Comparison of ENCODE assay signal across 33 cellular contexts in the genomic region with DNA sequence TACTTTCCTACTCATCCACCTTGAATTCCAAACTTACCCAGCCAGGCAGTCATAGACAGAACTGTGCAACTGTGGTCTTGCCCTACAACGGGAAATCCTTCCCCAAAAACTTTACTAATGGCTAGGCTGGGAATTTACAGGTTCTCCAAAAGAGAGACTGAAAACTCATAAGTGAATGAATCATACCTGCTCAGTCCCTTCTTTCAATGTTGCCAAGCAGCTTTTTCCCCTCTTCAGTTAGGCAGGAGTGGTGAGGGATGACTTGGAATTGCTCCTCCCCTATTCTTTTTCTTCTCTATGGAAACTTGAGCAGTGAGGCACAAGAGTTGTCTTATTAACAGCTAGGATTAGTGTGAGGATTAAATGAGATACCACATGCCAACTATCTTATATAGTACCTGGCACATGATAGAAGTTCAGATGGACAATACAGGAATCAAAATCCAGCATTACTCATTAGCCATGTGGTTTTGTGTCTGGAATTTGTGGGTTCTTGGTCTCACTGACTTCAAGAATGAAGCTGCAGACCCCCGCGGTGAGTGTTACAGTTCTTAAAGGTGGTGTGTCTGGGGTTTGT.
"Had no signal": no experiment of that assay in that cellular context is flagged by ENCODE, and none has a peak within 500 bp of the region (broad histone marks: within the 10 kb centered on the region; RNA-seq: fewer than 3 reads in every experiment).

No MANE protein-coding gene starts in this region.

- H3K27me3 ChIP-seq: adrenal gland, MG63, Peyer's patch had no signal

- H3K36me3 ChIP-seq: adrenal gland, cardiac muscle cell, MG63, Peyer's patch had no signal

- H3K4me3 ChIP-seq: adrenal gland, cardiac muscle cell, MG63, Peyer's patch had no signal

- ATAC-seq: activated naive CD4-positive, alpha-beta T cell treated with anti-CD3 and anti-CD28 coated beads, Interleukin-2, amount 50 U/mL, for 72 hours; activated T-cell treated with anti-CD3 and anti-CD28 coated beads, Interleukin-2, amount 50 U/mL, for 4 hours; Right ventricle myocardium inferior; SK-N-SH treated with all-trans-retinoic acid at 6 μM for 48 hours; T-cell; T-helper 17 cell had no signal

- DNase-seq: activated B cell treated with CpG ODN at 0.5 μM for 24 hours; activated CD4-positive, alpha-beta memory T cell treated with anti-CD3 and anti-CD28 coated beads for 36 hours; activated CD4-positive, alpha-beta T cell treated with anti-CD3 and anti-CD28 coated beads for 4 hours; activated CD4-positive, alpha-beta T cell treated with anti-CD3 and anti-CD28 coated beads, Interleukin-2, amount 50 U/mL, for 1 hour; activated CD4-positive, CD25-positive, alpha-beta regulatory T cell treated with anti-CD3 and anti-CD28 coated beads, Interleukin-2, amount 50 U/mL, for 72 hours; activated CD8-positive, alpha-beta memory T cell treated with anti-CD3 and anti-CD28 coated beads, Interleukin-2, amount 50 U/mL, for 4 hours; activated gamma-delta T cell treated with Interleukin-2 at 50 U/mL for 16 hours; activated naive CD4-positive, alpha-beta T cell treated with anti-CD3 and anti-CD28 coated beads for 36 hours; activated T-cell treated with anti-CD3 and anti-CD28 coated beads for 4 hours; activated T-cell treated with anti-CD3 and anti-CD28 coated beads, Interleukin-2, amount 50 U/mL, for 4 hours; adrenal gland; Kasumi-1; KG1; MG63; MV-4-11; NCI-H1092; NCI-H146; NCI-H187; NCI-H2081 treated with DMSO at 0.1 percent for 48 hours; NCI-H226; NCI-H446 treated with DMSO at 0.1 percent for 48 hours; NCI-H524; NCI-H69; Peyer's patch; SIG-M5; T-cell; T-helper 17 cell had no signal

- H3K9me3 ChIP-seq: adrenal gland, MG63, Peyer's patch had no signal

- H3K27ac ChIP-seq: adrenal gland, cardiac muscle cell, Peyer's patch, RWPE1, VCaP had no signal

- H3K4me1 ChIP-seq: adrenal gland, Peyer's patch had no signal
